Comparison of ENCODE assay signal across 1 cellular context in the genomic region with DNA sequence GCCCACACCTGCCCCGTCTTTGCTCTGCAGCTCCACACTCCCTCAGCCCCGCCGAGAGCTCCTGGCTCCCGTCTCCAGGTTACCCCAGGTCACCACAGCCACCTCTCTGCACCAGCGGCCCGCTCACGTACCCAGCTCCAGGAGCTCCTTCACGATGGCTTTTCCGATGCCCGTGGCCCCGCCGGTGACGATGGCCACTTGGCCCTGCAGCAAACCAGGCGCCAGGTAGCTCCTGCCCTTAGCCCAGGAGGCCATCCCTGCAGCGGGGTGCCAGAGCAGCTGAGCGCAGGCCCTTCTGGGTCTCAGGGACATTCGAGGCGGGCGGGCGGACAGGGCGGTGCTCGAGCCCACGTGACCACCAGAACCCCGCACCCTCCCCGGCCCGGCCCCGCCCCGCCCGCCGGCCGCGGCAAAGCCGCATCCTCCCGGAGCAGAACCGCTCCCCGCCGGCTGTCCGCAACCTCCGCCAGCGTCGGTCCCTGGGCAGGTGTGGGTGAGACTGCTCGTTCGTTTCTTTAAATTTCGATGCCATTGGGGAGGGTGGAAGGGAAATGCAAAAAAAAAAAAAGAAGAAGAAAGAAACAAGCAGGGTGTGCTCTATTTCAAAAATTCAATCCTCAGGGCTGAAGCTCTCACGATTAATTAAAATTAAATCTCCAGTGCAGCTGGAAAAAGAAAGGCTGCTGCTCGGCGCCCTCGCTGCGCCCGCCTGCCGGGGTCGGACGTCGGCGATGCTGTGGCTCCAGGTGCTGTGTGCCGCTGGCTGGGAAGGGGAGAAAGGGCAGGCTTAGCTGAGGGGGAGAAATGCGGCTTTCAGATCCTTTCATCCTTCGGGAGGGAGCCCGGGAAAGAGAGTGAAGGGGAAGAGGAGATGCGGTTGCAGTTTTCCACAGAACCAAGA.
TF ChIP-seq lines count a peak whose summit lies in the region.

A gene (minus strand): TSS at position 323 of the 901 bp plus-strand sequence. CDS start 68 bp downstream, at position 255.
A gene with protein sequence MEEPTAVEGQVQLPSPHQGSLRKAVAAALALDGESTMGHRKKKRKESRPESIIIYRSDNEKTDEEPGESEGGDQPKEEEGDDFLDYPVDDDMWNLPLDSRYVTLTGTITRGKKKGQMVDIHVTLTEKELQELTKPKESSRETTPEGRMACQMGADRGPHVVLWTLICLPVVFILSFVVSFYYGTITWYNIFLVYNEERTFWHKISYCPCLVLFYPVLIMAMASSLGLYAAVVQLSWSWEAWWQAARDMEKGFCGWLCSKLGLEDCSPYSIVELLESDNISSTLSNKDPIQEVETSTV (plus strand): TSS at position 433 of the 901 bp plus-strand sequence. CDS start 14,045 bp downstream, outside the sequence.

TF ChIP-seq in HepG2, 621 proteins besides CTCF, POLR2A, EP300 and RAD21 (continued from another document and continues in another):
- TF ChIP-seq, protein P1, sequence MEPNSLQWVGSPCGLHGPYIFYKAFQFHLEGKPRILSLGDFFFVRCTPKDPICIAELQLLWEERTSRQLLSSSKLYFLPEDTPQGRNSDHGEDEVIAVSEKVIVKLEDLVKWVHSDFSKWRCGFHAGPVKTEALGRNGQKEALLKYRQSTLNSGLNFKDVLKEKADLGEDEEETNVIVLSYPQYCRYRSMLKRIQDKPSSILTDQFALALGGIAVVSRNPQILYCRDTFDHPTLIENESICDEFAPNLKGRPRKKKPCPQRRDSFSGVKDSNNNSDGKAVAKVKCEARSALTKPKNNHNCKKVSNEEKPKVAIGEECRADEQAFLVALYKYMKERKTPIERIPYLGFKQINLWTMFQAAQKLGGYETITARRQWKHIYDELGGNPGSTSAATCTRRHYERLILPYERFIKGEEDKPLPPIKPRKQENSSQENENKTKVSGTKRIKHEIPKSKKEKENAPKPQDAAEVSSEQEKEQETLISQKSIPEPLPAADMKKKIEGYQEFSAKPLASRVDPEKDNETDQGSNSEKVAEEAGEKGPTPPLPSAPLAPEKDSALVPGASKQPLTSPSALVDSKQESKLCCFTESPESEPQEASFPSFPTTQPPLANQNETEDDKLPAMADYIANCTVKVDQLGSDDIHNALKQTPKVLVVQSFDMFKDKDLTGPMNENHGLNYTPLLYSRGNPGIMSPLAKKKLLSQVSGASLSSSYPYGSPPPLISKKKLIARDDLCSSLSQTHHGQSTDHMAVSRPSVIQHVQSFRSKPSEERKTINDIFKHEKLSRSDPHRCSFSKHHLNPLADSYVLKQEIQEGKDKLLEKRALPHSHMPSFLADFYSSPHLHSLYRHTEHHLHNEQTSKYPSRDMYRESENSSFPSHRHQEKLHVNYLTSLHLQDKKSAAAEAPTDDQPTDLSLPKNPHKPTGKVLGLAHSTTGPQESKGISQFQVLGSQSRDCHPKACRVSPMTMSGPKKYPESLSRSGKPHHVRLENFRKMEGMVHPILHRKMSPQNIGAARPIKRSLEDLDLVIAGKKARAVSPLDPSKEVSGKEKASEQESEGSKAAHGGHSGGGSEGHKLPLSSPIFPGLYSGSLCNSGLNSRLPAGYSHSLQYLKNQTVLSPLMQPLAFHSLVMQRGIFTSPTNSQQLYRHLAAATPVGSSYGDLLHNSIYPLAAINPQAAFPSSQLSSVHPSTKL (CRISPR knock-in tag; IDR thresholded peaks at IDR 0.05) = no peak; the same call in none of the 2 replicates
- TF ChIP-seq, protein P2, sequence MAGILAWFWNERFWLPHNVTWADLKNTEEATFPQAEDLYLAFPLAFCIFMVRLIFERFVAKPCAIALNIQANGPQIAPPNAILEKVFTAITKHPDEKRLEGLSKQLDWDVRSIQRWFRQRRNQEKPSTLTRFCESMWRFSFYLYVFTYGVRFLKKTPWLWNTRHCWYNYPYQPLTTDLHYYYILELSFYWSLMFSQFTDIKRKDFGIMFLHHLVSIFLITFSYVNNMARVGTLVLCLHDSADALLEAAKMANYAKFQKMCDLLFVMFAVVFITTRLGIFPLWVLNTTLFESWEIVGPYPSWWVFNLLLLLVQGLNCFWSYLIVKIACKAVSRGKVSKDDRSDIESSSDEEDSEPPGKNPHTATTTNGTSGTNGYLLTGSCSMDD (CRISPR knock-in tag; IDR thresholded peaks at IDR 0.05) = no peak
- TF ChIP-seq ZNF569 (CRISPR knock-in tag; IDR thresholded peaks at IDR 0.05; ENCODE audit: borderline replicate concordance) (peak; percentile 72; the same call in 1 of the 2 replicates), SMARCC2 (IDR thresholded peaks at IDR 0.05) (no peak), HOXA9 (CRISPR knock-in tag; IDR thresholded peaks at IDR 0.05; ENCODE audit: borderline replicate concordance) (peak; percentile 93), POLR2AphosphoS2 (IDR thresholded peaks at IDR 0.05; ENCODE audit: low read depth, low read length) (0 out of 2 replicates have a peak, but pooled peaks have one; percentile 51), CBFB (CRISPR knock-in tag; IDR thresholded peaks at IDR 0.05) (peak; percentile 74), REXO4 (CRISPR knock-in tag; IDR thresholded peaks at IDR 0.05; ENCODE audit: borderline replicate concordance) (no peak), ZNF546 (CRISPR knock-in tag; conservative IDR thresholded peaks at IDR 0.05) (peak; percentile 98), ZNF224 (CRISPR knock-in tag; IDR thresholded peaks at IDR 0.05) (no peak), ZNF749 (CRISPR knock-in tag; IDR thresholded peaks at IDR 0.05; ENCODE audit: borderline replicate concordance) (peak; percentile 89; the same call in 1 of the 2 replicates), HIVEP1 (CRISPR knock-in tag; IDR thresholded peaks at IDR 0.05) (peak; percentile 87), KMT2A (CRISPR knock-in tag; IDR thresholded peaks at IDR 0.05) (peak; percentile 94), ZNF607 (CRISPR knock-in tag; IDR thresholded peaks at IDR 0.05; ENCODE audit: borderline replicate concordance) (peak; percentile 99), ZNF780A (CRISPR knock-in tag; IDR thresholded peaks at IDR 0.05) (0 out of 2 replicates have a peak, but pooled peaks have one; percentile 76), ZNF839 (CRISPR knock-in tag; IDR thresholded peaks at IDR 0.05; ENCODE audit: borderline replicate concordance) (peak; percentile 96; the same call in 1 of the 2 replicates), HNRNPLL (IDR thresholded peaks at IDR 0.05; ENCODE audit: low read depth, low read length, poor library complexity, severe bottlenecking) (peak; percentile 70), TCF12 (IDR thresholded peaks at IDR 0.05) (no peak), TCF12 (CRISPR knock-in tag; IDR thresholded peaks at IDR 0.05) (peak; percentile 73; the same call in 1 of the 2 replicates), MEF2D (CRISPR knock-in tag; IDR thresholded peaks at IDR 0.05) (peak; percentile 79), HMG20B (CRISPR knock-in tag; conservative IDR thresholded peaks at IDR 0.05) (no peak), RARA (CRISPR knock-in tag; IDR thresholded peaks at IDR 0.05) (peak; percentile 65), THYN1 (CRISPR knock-in tag; IDR thresholded peaks at IDR 0.05; ENCODE audit: borderline replicate concordance, low read depth) (no peak), NCOA1 (CRISPR knock-in tag; IDR thresholded peaks at IDR 0.05) (peak; percentile 87), TSC22D2 (CRISPR knock-in tag; IDR thresholded peaks at IDR 0.05; ENCODE audit: borderline replicate concordance) (peak; percentile 90; the same call in 1 of the 2 replicates), MIER3 (CRISPR knock-in tag; IDR thresholded peaks at IDR 0.05; ENCODE audit: borderline replicate concordance) (peak; percentile 82; the same call in 1 of the 2 replicates), STAG1 (CRISPR knock-in tag; IDR thresholded peaks at IDR 0.05) (no peak)
- TF ChIP-seq, protein P3, sequence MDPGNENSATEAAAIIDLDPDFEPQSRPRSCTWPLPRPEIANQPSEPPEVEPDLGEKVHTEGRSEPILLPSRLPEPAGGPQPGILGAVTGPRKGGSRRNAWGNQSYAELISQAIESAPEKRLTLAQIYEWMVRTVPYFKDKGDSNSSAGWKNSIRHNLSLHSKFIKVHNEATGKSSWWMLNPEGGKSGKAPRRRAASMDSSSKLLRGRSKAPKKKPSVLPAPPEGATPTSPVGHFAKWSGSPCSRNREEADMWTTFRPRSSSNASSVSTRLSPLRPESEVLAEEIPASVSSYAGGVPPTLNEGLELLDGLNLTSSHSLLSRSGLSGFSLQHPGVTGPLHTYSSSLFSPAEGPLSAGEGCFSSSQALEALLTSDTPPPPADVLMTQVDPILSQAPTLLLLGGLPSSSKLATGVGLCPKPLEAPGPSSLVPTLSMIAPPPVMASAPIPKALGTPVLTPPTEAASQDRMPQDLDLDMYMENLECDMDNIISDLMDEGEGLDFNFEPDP (CRISPR knock-in tag; conservative IDR thresholded peaks at IDR 0.05) = peak; percentile 99; the same call in 1 of the 2 replicates
- TF ChIP-seq, protein P4, sequence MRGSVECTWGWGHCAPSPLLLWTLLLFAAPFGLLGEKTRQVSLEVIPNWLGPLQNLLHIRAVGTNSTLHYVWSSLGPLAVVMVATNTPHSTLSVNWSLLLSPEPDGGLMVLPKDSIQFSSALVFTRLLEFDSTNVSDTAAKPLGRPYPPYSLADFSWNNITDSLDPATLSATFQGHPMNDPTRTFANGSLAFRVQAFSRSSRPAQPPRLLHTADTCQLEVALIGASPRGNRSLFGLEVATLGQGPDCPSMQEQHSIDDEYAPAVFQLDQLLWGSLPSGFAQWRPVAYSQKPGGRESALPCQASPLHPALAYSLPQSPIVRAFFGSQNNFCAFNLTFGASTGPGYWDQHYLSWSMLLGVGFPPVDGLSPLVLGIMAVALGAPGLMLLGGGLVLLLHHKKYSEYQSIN (CRISPR knock-in tag; IDR thresholded peaks at IDR 0.05; ENCODE audit: borderline replicate concordance) = no peak
- TF ChIP-seq, protein P5, sequence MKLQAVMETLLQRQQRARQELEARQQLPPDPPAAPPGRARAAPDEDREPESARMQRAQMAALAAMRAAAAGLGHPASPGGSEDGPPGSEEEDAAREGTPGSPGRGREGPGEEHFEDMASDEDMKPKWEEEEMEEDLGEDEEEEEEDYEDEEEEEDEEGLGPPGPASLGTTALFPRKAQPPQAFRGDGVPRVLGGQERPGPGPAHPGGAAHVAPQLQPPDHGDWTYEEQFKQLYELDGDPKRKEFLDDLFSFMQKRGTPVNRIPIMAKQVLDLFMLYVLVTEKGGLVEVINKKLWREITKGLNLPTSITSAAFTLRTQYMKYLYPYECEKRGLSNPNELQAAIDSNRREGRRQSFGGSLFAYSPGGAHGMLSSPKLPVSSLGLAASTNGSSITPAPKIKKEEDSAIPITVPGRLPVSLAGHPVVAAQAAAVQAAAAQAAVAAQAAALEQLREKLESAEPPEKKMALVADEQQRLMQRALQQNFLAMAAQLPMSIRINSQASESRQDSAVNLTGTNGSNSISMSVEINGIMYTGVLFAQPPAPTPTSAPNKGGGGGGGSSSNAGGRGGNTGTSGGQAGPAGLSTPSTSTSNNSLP (IDR thresholded peaks at IDR 0.05; ENCODE audit: low read depth, low read length) = no peak
- TF ChIP-seq, protein P6, sequence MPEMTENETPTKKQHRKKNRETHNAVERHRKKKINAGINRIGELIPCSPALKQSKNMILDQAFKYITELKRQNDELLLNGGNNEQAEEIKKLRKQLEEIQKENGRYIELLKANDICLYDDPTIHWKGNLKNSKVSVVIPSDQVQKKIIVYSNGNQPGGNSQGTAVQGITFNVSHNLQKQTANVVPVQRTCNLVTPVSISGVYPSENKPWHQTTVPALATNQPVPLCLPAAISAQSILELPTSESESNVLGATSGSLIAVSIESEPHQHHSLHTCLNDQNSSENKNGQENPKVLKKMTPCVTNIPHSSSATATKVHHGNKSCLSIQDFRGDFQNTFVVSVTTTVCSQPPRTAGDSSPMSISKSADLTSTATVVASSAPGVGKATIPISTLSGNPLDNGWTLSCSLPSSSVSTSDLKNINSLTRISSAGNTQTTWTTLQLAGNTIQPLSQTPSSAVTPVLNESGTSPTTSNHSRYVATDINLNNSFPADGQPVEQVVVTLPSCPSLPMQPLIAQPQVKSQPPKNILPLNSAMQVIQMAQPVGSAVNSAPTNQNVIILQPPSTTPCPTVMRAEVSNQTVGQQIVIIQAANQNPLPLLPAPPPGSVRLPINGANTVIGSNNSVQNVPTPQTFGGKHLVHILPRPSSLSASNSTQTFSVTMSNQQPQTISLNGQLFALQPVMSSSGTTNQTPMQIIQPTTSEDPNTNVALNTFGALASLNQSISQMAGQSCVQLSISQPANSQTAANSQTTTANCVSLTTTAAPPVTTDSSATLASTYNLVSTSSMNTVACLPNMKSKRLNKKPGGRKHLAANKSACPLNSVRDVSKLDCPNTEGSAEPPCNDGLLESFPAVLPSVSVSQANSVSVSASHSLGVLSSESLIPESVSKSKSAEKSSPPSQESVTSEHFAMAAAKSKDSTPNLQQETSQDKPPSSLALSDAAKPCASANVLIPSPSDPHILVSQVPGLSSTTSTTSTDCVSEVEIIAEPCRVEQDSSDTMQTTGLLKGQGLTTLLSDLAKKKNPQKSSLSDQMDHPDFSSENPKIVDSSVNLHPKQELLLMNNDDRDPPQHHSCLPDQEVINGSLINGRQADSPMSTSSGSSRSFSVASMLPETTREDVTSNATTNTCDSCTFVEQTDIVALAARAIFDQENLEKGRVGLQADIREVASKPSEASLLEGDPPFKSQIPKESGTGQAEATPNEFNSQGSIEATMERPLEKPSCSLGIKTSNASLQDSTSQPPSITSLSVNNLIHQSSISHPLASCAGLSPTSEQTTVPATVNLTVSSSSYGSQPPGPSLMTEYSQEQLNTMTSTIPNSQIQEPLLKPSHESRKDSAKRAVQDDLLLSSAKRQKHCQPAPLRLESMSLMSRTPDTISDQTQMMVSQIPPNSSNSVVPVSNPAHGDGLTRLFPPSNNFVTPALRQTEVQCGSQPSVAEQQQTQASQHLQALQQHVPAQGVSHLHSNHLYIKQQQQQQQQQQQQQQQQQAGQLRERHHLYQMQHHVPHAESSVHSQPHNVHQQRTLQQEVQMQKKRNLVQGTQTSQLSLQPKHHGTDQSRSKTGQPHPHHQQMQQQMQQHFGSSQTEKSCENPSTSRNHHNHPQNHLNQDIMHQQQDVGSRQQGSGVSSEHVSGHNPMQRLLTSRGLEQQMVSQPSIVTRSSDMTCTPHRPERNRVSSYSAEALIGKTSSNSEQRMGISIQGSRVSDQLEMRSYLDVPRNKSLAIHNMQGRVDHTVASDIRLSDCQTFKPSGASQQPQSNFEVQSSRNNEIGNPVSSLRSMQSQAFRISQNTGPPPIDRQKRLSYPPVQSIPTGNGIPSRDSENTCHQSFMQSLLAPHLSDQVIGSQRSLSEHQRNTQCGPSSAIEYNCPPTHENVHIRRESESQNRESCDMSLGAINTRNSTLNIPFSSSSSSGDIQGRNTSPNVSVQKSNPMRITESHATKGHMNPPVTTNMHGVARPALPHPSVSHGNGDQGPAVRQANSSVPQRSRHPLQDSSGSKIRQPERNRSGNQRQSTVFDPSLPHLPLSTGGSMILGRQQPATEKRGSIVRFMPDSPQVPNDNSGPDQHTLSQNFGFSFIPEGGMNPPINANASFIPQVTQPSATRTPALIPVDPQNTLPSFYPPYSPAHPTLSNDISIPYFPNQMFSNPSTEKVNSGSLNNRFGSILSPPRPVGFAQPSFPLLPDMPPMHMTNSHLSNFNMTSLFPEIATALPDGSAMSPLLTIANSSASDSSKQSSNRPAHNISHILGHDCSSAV (CRISPR knock-in tag; IDR thresholded peaks at IDR 0.05; ENCODE audit: borderline replicate concordance) = peak; percentile 95
- TF ChIP-seq, protein P7, sequence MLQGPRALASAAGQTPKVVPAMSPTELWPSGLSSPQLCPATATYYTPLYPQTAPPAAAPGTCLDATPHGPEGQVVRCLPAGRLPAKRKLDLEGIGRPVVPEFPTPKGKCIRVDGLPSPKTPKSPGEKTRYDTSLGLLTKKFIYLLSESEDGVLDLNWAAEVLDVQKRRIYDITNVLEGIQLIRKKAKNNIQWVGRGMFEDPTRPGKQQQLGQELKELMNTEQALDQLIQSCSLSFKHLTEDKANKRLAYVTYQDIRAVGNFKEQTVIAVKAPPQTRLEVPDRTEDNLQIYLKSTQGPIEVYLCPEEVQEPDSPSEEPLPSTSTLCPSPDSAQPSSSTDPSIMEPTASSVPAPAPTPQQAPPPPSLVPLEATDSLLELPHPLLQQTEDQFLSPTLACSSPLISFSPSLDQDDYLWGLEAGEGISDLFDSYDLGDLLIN (CRISPR knock-in tag; IDR thresholded peaks at IDR 0.05; ENCODE audit: borderline replicate concordance) = no peak
